7 cellular contexts compared by ENCODE assay signal in the genomic region with DNA sequence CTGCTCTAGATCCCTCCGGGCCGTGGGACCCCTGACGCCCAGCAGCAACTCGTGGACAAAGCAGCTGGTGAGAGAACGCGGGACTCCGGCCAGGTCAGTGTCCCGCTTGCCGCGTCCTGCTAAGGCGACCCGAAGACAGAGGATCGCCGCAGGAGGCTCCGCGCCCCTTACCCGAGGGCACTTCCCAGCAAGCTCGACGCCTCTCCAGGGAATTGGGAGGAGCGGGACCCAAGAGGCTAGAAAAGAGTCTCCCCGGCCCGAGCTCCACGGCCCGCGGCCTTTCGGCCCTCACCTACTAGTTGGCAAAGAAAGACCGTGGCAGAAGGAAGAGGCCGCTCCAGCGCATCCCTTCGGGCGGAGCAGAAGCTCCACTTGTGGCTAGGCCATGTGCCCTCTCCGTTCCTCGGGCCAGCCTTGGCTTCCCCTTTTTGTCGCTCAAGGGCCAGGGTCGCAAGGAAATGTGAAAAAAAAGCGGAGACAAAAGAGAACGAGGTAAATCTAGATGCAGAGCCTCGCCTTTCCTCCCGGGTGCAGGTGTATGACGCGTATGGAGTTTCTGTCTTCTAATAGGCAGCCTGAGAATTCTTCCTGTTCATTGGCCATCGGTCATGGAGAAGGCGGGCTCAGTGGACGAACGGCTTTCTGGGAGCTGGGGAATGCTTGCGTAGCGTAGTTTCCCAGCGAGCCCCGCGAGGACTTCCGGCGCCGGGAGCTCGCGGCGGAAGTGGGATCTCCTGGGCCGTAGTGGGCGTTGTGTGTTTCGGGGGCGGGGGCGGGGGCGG.
DNase-seq lines count a peak whose midpoint lies in the region; ATAC-seq lines count a peak whose summit lies in the region.

A gene with protein sequence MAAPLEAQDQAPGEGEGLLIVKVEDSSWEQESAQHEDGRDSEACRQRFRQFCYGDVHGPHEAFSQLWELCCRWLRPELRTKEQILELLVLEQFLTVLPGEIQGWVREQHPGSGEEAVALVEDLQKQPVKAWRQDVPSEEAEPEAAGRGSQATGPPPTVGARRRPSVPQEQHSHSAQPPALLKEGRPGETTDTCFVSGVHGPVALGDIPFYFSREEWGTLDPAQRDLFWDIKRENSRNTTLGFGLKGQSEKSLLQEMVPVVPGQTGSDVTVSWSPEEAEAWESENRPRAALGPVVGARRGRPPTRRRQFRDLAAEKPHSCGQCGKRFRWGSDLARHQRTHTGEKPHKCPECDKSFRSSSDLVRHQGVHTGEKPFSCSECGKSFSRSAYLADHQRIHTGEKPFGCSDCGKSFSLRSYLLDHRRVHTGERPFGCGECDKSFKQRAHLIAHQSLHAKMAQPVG (plus strand): TSS at position 692 of the 782 bp plus-strand sequence. CDS start 2,252 bp downstream, outside the sequence.

- ATAC-seq in GM18508 (IDR thresholded peaks at IDR 0.05; ENCODE audit: insufficient read depth, unreplicated experiment) (peak; percentile 78), HG03025 (IDR thresholded peaks at IDR 0.05; ENCODE audit: low FRiP score, unreplicated experiment) (peak; percentile 83)

- peak; percentile 97 to 98 for DNase-seq in NCI-H2081 (lab: John Stamatoyannopoulos, UW)
- DNase-seq in T-helper 9 cell, result peak; percentile 84
- peak; percentile 99 for DNase-seq in astrocyte of the hippocampus (ENCODE audit: low read depth, low spot score)
- DNase-seq in hippocampal formation (lab: John Stamatoyannopoulos, UW), result peak; percentile 95 to 98
- DNase-seq in retina, result peak; percentile 96

Comparison
In these comparisons a context has a peak if more than half of its experiments do, and no peak if none do; other contexts are left out.
1. Peak in every context shown above with its lines: DNase-seq and ATAC-seq.